In genomic region chr17:8189041-8189710, GRCh38 we compare ENCODE assay signal across 6 cellular contexts. TPM values are rescaled to one million over a fixed set of nuclear protein-coding genes. Genes with fewer than 3 reads are reported as not detected.
DNase-seq lines count a peak whose midpoint lies in the region; ATAC-seq and TF ChIP-seq lines count a peak whose summit lies in the region.

No MANE protein-coding gene starts in this region.

- no peak for TF ChIP-seq EP300 in Ishikawa (IDR thresholded peaks at IDR 0.05; ENCODE audit: borderline replicate concordance)
- no peak for TF ChIP-seq EP300 in neural cell (conservative IDR thresholded peaks at IDR 0.05; ENCODE audit: poor library complexity, severe bottlenecking)

- H2AFZ ChIP-seq in neural cell (ENCODE audit: low read depth, low read length): peak overlapping the region; percentile 94

- no peaks in the 10 kb centered on the region for H3K79me2 ChIP-seq in neural cell (replicated peaks; ENCODE audit: insufficient read depth, low read length)

- peak overlapping the region; percentile 87 to 96 (median 96) for H3K27ac ChIP-seq in body of pancreas
- peak overlapping the region; percentile 74 for H3K27ac ChIP-seq in neural cell (ENCODE audit: low read length)

- no peak for ATAC-seq in body of pancreas
- ATAC-seq in GM18907 (IDR thresholded peaks at IDR 0.05; ENCODE audit: unreplicated experiment): no peak

- H3K9me3 ChIP-seq in body of pancreas: no peaks in the 10 kb centered on the region
- H3K9me3 ChIP-seq in neural cell (ENCODE audit: low read length): no peaks in the 10 kb centered on the region

- peaks cover 3% of the 10 kb centered on the region for H4K20me1 ChIP-seq in neural cell (ENCODE audit: insufficient read depth)

- peak overlapping the region; percentile 55 for H3K4me2 ChIP-seq in neural cell (ENCODE audit: low read length)

- peaks cover 18% of the 10 kb centered on the region for H3F3A ChIP-seq in neural cell (ENCODE audit: insufficient read depth, low read length, poor library complexity, severe bottlenecking)

- no peaks in the 10 kb centered on the region for H3K36me3 ChIP-seq in body of pancreas (replicated peaks in 1 of 2; ENCODE audit: insufficient read depth in 1 of 2, low read depth in 2 of 2)
- no peaks in the 10 kb centered on the region for H3K36me3 ChIP-seq in neural cell (ENCODE audit: insufficient read depth, low read length)

- 2 to 4% methylated on average over 8 to 67 of the region's 67 CpGs for WGBS in body of pancreas, 2 donors

- peak overlapping the region; percentile 58 to 75 for H3K4me3 ChIP-seq in body of pancreas
- peak overlapping the region; percentile 100 for H3K4me3 ChIP-seq in neural cell (ENCODE audit: low read length)

- peak; percentile 37 to 53 (median 44) for DNase-seq in body of pancreas
- no peak for DNase-seq in A172 (ENCODE audit: low spot score)
- DNase-seq in AG08396 (ENCODE audit: low spot score): no peak

- no peaks in the 10 kb centered on the region for H3K27me3 ChIP-seq in body of pancreas
- H3K27me3 ChIP-seq in neural cell (ENCODE audit: insufficient read depth, low read depth, low read length): no peaks in the 10 kb centered on the region

- TF ChIP-seq POLR2A in body of pancreas (IDR thresholded peaks at IDR 0.05): no peak

- H3K9me2 ChIP-seq in neural cell (ENCODE audit: insufficient read depth, low read length): no peaks in the 10 kb centered on the region

- peaks cover 54% of the 10 kb centered on the region for H3K4me1 ChIP-seq in body of pancreas

- peak overlapping the region; percentile 88 for H3K9ac ChIP-seq in neural cell (ENCODE audit: low read length)

- TF ChIP-seq RAD21 in Ishikawa (IDR thresholded peaks at IDR 0.05; ENCODE audit: low read depth) (no peak), neural cell (conservative IDR thresholded peaks at IDR 0.05) (no peak)

- intact Hi-C loops in body of pancreas (cut with DNase I): no loop called here

- TF ChIP-seq CTCF in body of pancreas (IDR thresholded peaks at IDR 0.05) (no peak), neural cell (IDR thresholded peaks at IDR 0.05; ENCODE audit: poor library complexity, severe bottlenecking) (no peak)

TF ChIP-seq in Ishikawa, 13 proteins besides CTCF, POLR2A, EP300 and RAD21:
- TF ChIP-seq EGR1 (IDR thresholded peaks at IDR 0.05): peak; percentile 6; the same call in 1 of the 2 replicates
- no peak for TF ChIP-seq CREB1 (IDR thresholded peaks at IDR 0.05; ENCODE audit: low read depth)

TF ChIP-seq in neural cell, 6 proteins besides CTCF, POLR2A, EP300 and RAD21:
- TF ChIP-seq MXI1 (conservative IDR thresholded peaks at IDR 0.05; ENCODE audit: poor library complexity, severe bottlenecking) (no peak), POLR2AphosphoS5 (IDR thresholded peaks at IDR 0.05) (no peak), SMC3 (conservative IDR thresholded peaks at IDR 0.05; ENCODE audit: poor library complexity) (no peak), REST (IDR thresholded peaks at IDR 0.05; ENCODE audit: borderline replicate concordance) (no peak), TAF1 (IDR thresholded peaks at IDR 0.05; ENCODE audit: low read depth) (no peak), EZH2 (IDR thresholded peaks at IDR 0.05; ENCODE audit: borderline replicate concordance, insufficient read depth, low read length, poor library complexity, severe bottlenecking) (no peak)

RNA-seq across cellular contexts. Expression of gene BORCS6, which starts 0.8 kb away (rescaled TPM):
- total RNA-seq in body of pancreas: 10 to 100 TPM; 11.9 to 16.2 TPM
- 12.1 and 13.7 TPM in 2 replicates for polyA plus RNA-seq in neural cell
- 12.0 and 14.6 TPM in 2 replicates for polyA minus RNA-seq in neural cell
- 8.8 and 10.9 TPM in 2 replicates for total RNA-seq in A172 (2014; rRNA removed; shearing (Covaris generic))

RNA-seq across cellular contexts. Expression of gene TMEM107, which starts 13.0 kb away (rescaled TPM):
- 10 to 100 TPM in 1 of 2 donors, 1 to 10 TPM in 1; 7.6 to 12.7 TPM for total RNA-seq in body of pancreas
- 23.3 and 31.7 TPM in 2 replicates for polyA plus RNA-seq in neural cell
- 46.0 and 56.4 TPM in 2 replicates for polyA minus RNA-seq in neural cell
- total RNA-seq in A172 (2014; rRNA removed; shearing (Covaris generic)): 35.8 and 39.3 TPM in 2 replicates

RNA-seq across cellular contexts. Expression of gene AURKB, which starts 21.2 kb away (rescaled TPM):
- total RNA-seq in body of pancreas: not detected
- polyA plus RNA-seq in neural cell: 0.84 and 4.8 TPM in 2 replicates
- polyA minus RNA-seq in neural cell: 0.97 and 2.9 TPM in 2 replicates
- total RNA-seq in A172 (2014; rRNA removed; shearing (Covaris generic)): 110 and 114 TPM in 2 replicates

RNA-seq across cellular contexts. Expression of gene VAMP2, which starts 26.4 kb away (rescaled TPM):
- total RNA-seq in body of pancreas: 10 to 100 TPM; 16.3 to 26.4 TPM
- polyA plus RNA-seq in neural cell: 91.6 and 98.3 TPM in 2 replicates
- 80.3 and 88.3 TPM in 2 replicates for polyA minus RNA-seq in neural cell
- 1.9 and 4.3 TPM in 2 replicates for total RNA-seq in A172 (2014; rRNA removed; shearing (Covaris generic))

RNA-seq across cellular contexts. Expression of gene PER1, which starts 37.0 kb away (rescaled TPM):
- total RNA-seq in body of pancreas: 10 to 100 TPM; 27.5 to 78.8 TPM
- 1.9 and 2.0 TPM in 2 replicates for polyA plus RNA-seq in neural cell
- polyA minus RNA-seq in neural cell: 16.8 and 20.2 TPM in 2 replicates
- total RNA-seq in A172 (2014; rRNA removed; shearing (Covaris generic)): 6.9 and 7.5 TPM in 2 replicates

Comparison
In these comparisons a context has a peak if more than half of its experiments do, and no peak if none do; other contexts are left out.
1. DNase-seq: peak in body of pancreas (4 of 4); none in A172 (single experiment) and AG08396 (single experiment).
2. RNA of gene AURKB, which starts 21.2 kb away (total RNA-seq): 110 to 114 TPM in A172; not detected in body of pancreas; every median in the first group is over 10 times any median in the second.